ENCODE assay signal across 8 cellular contexts in the genomic region with DNA sequence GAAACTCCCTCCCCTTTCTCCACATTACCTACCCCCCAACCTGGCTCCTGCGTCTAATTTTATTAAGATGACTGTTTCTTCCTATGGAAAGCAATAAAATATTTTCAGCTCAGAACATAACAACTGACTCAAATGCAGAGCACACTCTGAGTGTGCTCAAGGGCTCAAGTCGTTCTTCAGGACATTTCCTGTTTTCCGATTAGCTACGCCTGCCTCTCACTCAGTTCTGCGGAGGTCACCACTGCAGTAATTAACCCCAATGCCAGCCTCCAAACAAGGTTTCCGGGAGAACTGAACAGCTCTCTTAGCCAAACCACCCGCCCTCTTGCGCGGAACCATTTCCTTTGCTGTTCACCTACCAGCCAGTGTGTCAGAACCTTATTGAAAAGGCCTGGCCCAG. TPM values are rescaled to one million over a fixed set of nuclear protein-coding genes. Genes with fewer than 3 reads are reported as not detected.
DNase-seq lines count a peak whose midpoint lies in the region; ATAC-seq and TF ChIP-seq lines count a peak whose summit lies in the region.

No MANE protein-coding gene starts in this region.

- peaks cover 21% of the 10 kb centered on the region for H3K4me1 Mint-ChIP-seq in activated CD4-positive, alpha-beta T cell treated with anti-CD3 and anti-CD28 coated beads, Interleukin-2, amount 10 ng/mL, durations not matched to agents 7 days and 5 days

- no peak overlapping the region for H2BK15ac ChIP-seq in neuronal stem cell (ENCODE audit: low read length)

- H3K4me2 ChIP-seq in neuronal stem cell (ENCODE audit: insufficient read depth, low read length, poor library complexity, severe bottlenecking) = no peak overlapping the region

- no peaks in the 10 kb centered on the region for H3K27me3 Mint-ChIP-seq in activated CD4-positive, alpha-beta T cell treated with anti-CD3 and anti-CD28 coated beads, Interleukin-2, amount 10 ng/mL, durations not matched to agents 7 days and 5 days

- peaks cover 1% of the 10 kb centered on the region for H3K9me3 Mint-ChIP-seq in activated CD4-positive, alpha-beta T cell treated with anti-CD3 and anti-CD28 coated beads, Interleukin-2, amount 10 ng/mL, durations not matched to agents 7 days and 5 days

- H3K4me3 Mint-ChIP-seq in activated CD4-positive, alpha-beta T cell treated with anti-CD3 and anti-CD28 coated beads, Interleukin-2, amount 10 ng/mL, durations not matched to agents 7 days and 5 days = no peak overlapping the region

- peak; percentile 18 for DNase-seq in activated CD4-positive, alpha-beta T cell treated with anti-CD3 and anti-CD28 coated beads, Interleukin-2, amount 10 ng/mL, durations not matched to agents 7 days and 5 days
- no peak for DNase-seq in activated CD4-positive, alpha-beta T cell treated with anti-CD3 and anti-CD28 coated beads for 1 hour
- DNase-seq in activated CD4-positive, CD25-positive, alpha-beta regulatory T cell treated with anti-CD3 and anti-CD28 coated beads, Interleukin-2, amount 50 U/mL, for 72 hours = peak; percentile 32
- DNase-seq in glomerular visceral epithelial cell (ENCODE audit: extremely low spot score) (peak; percentile 66), thoracic aorta (ENCODE audit: low spot score) (no peak), neuronal stem cell (ENCODE audit: low spot score) (no peak)
- no peak for DNase-seq in effector CD8-positive, alpha-beta T cell (lab: John Stamatoyannopoulos, UW)

- no peak overlapping the region for H3K9ac ChIP-seq in neuronal stem cell (ENCODE audit: low read depth, low read length, poor library complexity)

- H4K91ac ChIP-seq in neuronal stem cell (ENCODE audit: low read depth, low read length, poor library complexity) = no peak overlapping the region

- no peak overlapping the region for H2AK5ac ChIP-seq in neuronal stem cell (ENCODE audit: low read depth, low read length)

- H2AFZ ChIP-seq in neuronal stem cell (ENCODE audit: low read length) = no peak overlapping the region

- no peak overlapping the region for H2BK5ac ChIP-seq in neuronal stem cell (ENCODE audit: low read length)

- no peak overlapping the region for H2BK12ac ChIP-seq in neuronal stem cell (ENCODE audit: low read length)

- no peak overlapping the region for H3K14ac ChIP-seq in neuronal stem cell (ENCODE audit: low read length)

- H3K4me1 ChIP-seq in thoracic aorta (ENCODE audit: control insufficient read depth in 1 of 2, low read depth in 2 of 2) (peaks cover 59 to 84% of the 10 kb centered on the region in 2 donors), neuronal stem cell (ENCODE audit: control insufficient read depth in 2 of 2, insufficient read depth in 1 of 2, low read depth in 1 of 2, low read length in 2 of 2) (peaks cover 14 to 15% of the 10 kb centered on the region in 2 donors)

- H3K27ac Mint-ChIP-seq in activated CD4-positive, alpha-beta T cell treated with anti-CD3 and anti-CD28 coated beads, Interleukin-2, amount 10 ng/mL, durations not matched to agents 7 days and 5 days = peak overlapping the region; percentile 58

- H3K36me3 ChIP-seq in thoracic aorta (no peaks in the 10 kb centered on the region), neuronal stem cell (replicated peaks in 1 of 2; ENCODE audit: control insufficient read depth in 2 of 2, insufficient read depth in 2 of 2, low read length in 2 of 2) (no peaks in the 10 kb centered on the region)

- no peak overlapping the region for H3K23ac ChIP-seq in neuronal stem cell (ENCODE audit: low read depth, low read length, poor library complexity)

- no peak overlapping the region for H3K4me3 ChIP-seq in thoracic aorta
- H3K4me3 ChIP-seq in neuronal stem cell (ENCODE audit: low read length in 2 of 2) = no peak overlapping the region

- no peaks in the 10 kb centered on the region for H3K79me1 ChIP-seq in neuronal stem cell (ENCODE audit: low read depth, low read length)

- no peak overlapping the region for H3K4ac ChIP-seq in neuronal stem cell (ENCODE audit: low read length)

- H4K8ac ChIP-seq in neuronal stem cell (ENCODE audit: low read depth, low read length) = no peak overlapping the region

- H2BK120ac ChIP-seq in neuronal stem cell (ENCODE audit: low read depth, low read length) = no peak overlapping the region

- no peak for TF ChIP-seq CTCF in thoracic aorta (IDR thresholded peaks at IDR 0.05)

- H3K18ac ChIP-seq in neuronal stem cell (ENCODE audit: low read length) = no peak overlapping the region

- POLR2A ChIA-PET in activated CD4-positive, alpha-beta T cell treated with anti-CD3 and anti-CD28 coated beads, Interleukin-2, amount 10 ng/mL, durations not matched to agents 7 days and 5 days (lab: Charles Lee) = interaction anchor here (0.6 kb wide), 1 partner anchor 238 kb away, joined by 6 read pairs; no protein-coding TSS in a partner anchor

- ATAC-seq in thoracic aorta (ENCODE audit: insufficient number of reproducible peaks, low FRiP score, low read depth) = peak; percentile 11
- no peak for ATAC-seq in GM21717 (IDR thresholded peaks at IDR 0.05; ENCODE audit: unreplicated experiment)

- H3K9me3 ChIP-seq in thoracic aorta (no peaks in the 10 kb centered on the region), neuronal stem cell (replicated peaks in 1 of 2; ENCODE audit: control insufficient read depth in 2 of 2, insufficient read depth in 1 of 2, low read depth in 1 of 2, low read length in 2 of 2) (no peaks in the 10 kb centered on the region)

- H3K27ac ChIP-seq in thoracic aorta (peak overlapping the region; percentile 89 to 92), neuronal stem cell (replicated peaks; ENCODE audit: low read length) (no peak overlapping the region)

- CTCF ChIA-PET in activated CD4-positive, alpha-beta T cell treated with anti-CD3 and anti-CD28 coated beads, Interleukin-2, amount 10 ng/mL, durations not matched to agents 7 days and 5 days (lab: Charles Lee) = interaction anchor here (0.8 to 1.5 kb wide), 9 partner anchors 8 to 1698 kb away, joined by 3 to 10 read pairs (median 3); no protein-coding TSS in a partner anchor

- WGBS in neuronal stem cell (ENCODE audit: extremely low coverage in 2 of 2, insufficient read length in 2 of 2, insufficient replicate concordance in 1 of 2), 2 donors = no CpG with 5 or more reads among the region's 9 CpGs

- H3K27me3 ChIP-seq in thoracic aorta (replicated peaks; ENCODE audit: insufficient read depth) = no peaks in the 10 kb centered on the region
- no peaks in the 10 kb centered on the region for H3K27me3 ChIP-seq in neuronal stem cell (ENCODE audit: control insufficient read depth in 3 of 3, insufficient read depth in 3 of 3, low read depth in 1 of 3, low read length in 3 of 3)

- peaks cover 1% of the 10 kb centered on the region for H3K36me3 Mint-ChIP-seq in activated CD4-positive, alpha-beta T cell treated with anti-CD3 and anti-CD28 coated beads, Interleukin-2, amount 10 ng/mL, durations not matched to agents 7 days and 5 days (ENCODE audit: low read depth)

RNA-seq across cellular contexts. Expression of a gene that starts 19.3 kb away (rescaled TPM):
- total RNA-seq in activated CD4-positive, alpha-beta T cell treated with anti-CD3 and anti-CD28 coated beads, Interleukin-2, amount 10 ng/mL, durations not matched to agents 7 days and 5 days = 1 to 10 TPM; 1.4 to 2.7 TPM
- total RNA-seq in thoracic aorta = 100 to 1,000 TPM; 132 to 138 TPM
- polyA plus RNA-seq in neuronal stem cell (2013, experiment 1 of 2) = 2.9 TPM
- 2.8 TPM for polyA plus RNA-seq in neuronal stem cell (2013, experiment 2 of 2)

RNA-seq across cellular contexts. Expression of a gene that starts 33.5 kb away (rescaled TPM):
- total RNA-seq in activated CD4-positive, alpha-beta T cell treated with anti-CD3 and anti-CD28 coated beads, Interleukin-2, amount 10 ng/mL, durations not matched to agents 7 days and 5 days = 10 to 100 TPM; 77.5 to 92.3 TPM
- total RNA-seq in thoracic aorta = 1 to 10 TPM in 1 of 2 donors, not detected in 1; 5.1 TPM
- polyA plus RNA-seq in neuronal stem cell (2013, experiment 1 of 2) = 34.7 TPM
- polyA plus RNA-seq in neuronal stem cell (2013, experiment 2 of 2) = 34.1 TPM

Comparison
In these comparisons a context has a peak if more than half of its experiments do, and no peak if none do; other contexts are left out.
1. DNase-seq: peak in activated CD4-positive, alpha-beta T cell treated with anti-CD3 and anti-CD28 coated beads, Interleukin-2, amount 10 ng/mL, durations not matched to agents 7 days and 5 days (single experiment), activated CD4-positive, CD25-positive, alpha-beta regulatory T cell treated with anti-CD3 and anti-CD28 coated beads, Interleukin-2, amount 50 U/mL, for 72 hours (single experiment) and glomerular visceral epithelial cell (single experiment); none in activated CD4-positive, alpha-beta T cell treated with anti-CD3 and anti-CD28 coated beads for 1 hour (single experiment), thoracic aorta (single experiment), neuronal stem cell (single experiment) and effector CD8-positive, alpha-beta T cell (single experiment).
2. RNA of a gene that starts 19.3 kb away (total RNA-seq): 132 to 138 TPM in thoracic aorta; 1.4 to 2.7 TPM in activated CD4-positive, alpha-beta T cell treated with anti-CD3 and anti-CD28 coated beads, Interleukin-2, amount 10 ng/mL, durations not matched to agents 7 days and 5 days; every median in the first group is over 10 times any median in the second.
3. RNA of a gene that starts 33.5 kb away (total RNA-seq): 77.5 to 92.3 TPM in activated CD4-positive, alpha-beta T cell treated with anti-CD3 and anti-CD28 coated beads, Interleukin-2, amount 10 ng/mL, durations not matched to agents 7 days and 5 days; 5.1 TPM in thoracic aorta; every median in the first group is over 10 times any median in the second.